8 cellular contexts compared by ENCODE assay signal in genomic region chr6:26044140-26045045, GRCh38. TPM values are rescaled to one million over a fixed set of nuclear protein-coding genes. Genes with fewer than 3 reads are reported as not detected.
DNase-seq lines count a peak whose midpoint lies in the region; ATAC-seq lines count a peak whose summit lies in the region.

No MANE protein-coding gene starts in this region.

- H3K27me3 ChIP-seq in adipocyte (replicated peaks; ENCODE audit: control insufficient read depth, insufficient read depth, low read length), result no peaks in the 10 kb centered on the region

- peaks cover 17 to 19% (median 18%) of the 10 kb centered on the region in 3 donors for H3K27me3 Mint-ChIP-seq in immature natural killer cell (ENCODE audit: low read depth in 3 of 3)

- peak overlapping the region; percentile 79 for H3K4me3 ChIP-seq in adipocyte (ENCODE audit: low read length)

- peak; percentile 85 for DNase-seq in DMS53 treated with DMSO at 0.1 percent for 48 hours (lab: John Stamatoyannopoulos, UW; ENCODE audit: unreplicated experiment)
- peak; percentile 65 for DNase-seq in NCI-H774 (lab: John Stamatoyannopoulos, UW)
- peak; percentile 72 for DNase-seq in adipocyte (ENCODE audit: low read depth)
- peak; percentile 49 to 54 (median 54) for DNase-seq in immature natural killer cell
- peak; percentile 42 for DNase-seq in stimulated activated CD4-positive, alpha-beta T cell treated with anti-CD3 and anti-CD28 coated beads, Interleukin-4, amount 100 ng/mL, for 24 hours
- no peak for DNase-seq in NCI-H1436 treated with DMSO at 0.1 percent for 48 hours (lab: John Stamatoyannopoulos, UW)
- no peak for DNase-seq in NCI-H2081 treated with DMSO at 0.1 percent for 48 hours (lab: John Stamatoyannopoulos, UW)

- peak overlapping the region; percentile 87 to 100 (median 93) for H3K4me3 Mint-ChIP-seq in immature natural killer cell

- no peaks in the 10 kb centered on the region for H3K36me3 ChIP-seq in adipocyte (ENCODE audit: control insufficient read depth, insufficient read depth, low read length, severe bottlenecking)

- peaks cover 35 to 38% of the 10 kb centered on the region in 2 donors for H3K4me1 Mint-ChIP-seq in immature natural killer cell

- H3K9ac ChIP-seq in adipocyte (ENCODE audit: low read length), result peak overlapping the region; percentile 73

- H3K9me3 ChIP-seq in adipocyte (ENCODE audit: control insufficient read depth, low read length), result no peaks in the 10 kb centered on the region

- no peaks in the 10 kb centered on the region for H3K9me3 Mint-ChIP-seq in immature natural killer cell

- no peaks in the 10 kb centered on the region for H3K36me3 Mint-ChIP-seq in immature natural killer cell

- peaks cover 21% of the 10 kb centered on the region for H3K4me1 ChIP-seq in adipocyte (ENCODE audit: control insufficient read depth, insufficient read depth, low read length)

- ATAC-seq in GM21737 (IDR thresholded peaks at IDR 0.05; ENCODE audit: unreplicated experiment), result peak; percentile 18

- peak overlapping the region; percentile 97 to 100 (median 98) for H3K27ac Mint-ChIP-seq in immature natural killer cell

RNA-seq across cellular contexts. Expression of gene HFE, which starts 42.8 kb away (rescaled TPM):
- 1 to 10 TPM in 2 of 3 donors, under 1 TPM in 1; 0.90 to 5.1 (median 1.8) TPM for polyA plus RNA-seq in immature natural killer cell

Comparison
In these comparisons a context has a peak if more than half of its experiments do, and no peak if none do; other contexts are left out.
1. DNase-seq: peak in DMS53 treated with DMSO at 0.1 percent for 48 hours (single experiment), NCI-H774 (single experiment), adipocyte (single experiment), immature natural killer cell (3 of 3) and stimulated activated CD4-positive, alpha-beta T cell treated with anti-CD3 and anti-CD28 coated beads, Interleukin-4, amount 100 ng/mL, for 24 hours (single experiment); none in NCI-H1436 treated with DMSO at 0.1 percent for 48 hours (single experiment) and NCI-H2081 treated with DMSO at 0.1 percent for 48 hours (single experiment).